ENCODE assay signal across 8 cellular contexts in the genomic region with DNA sequence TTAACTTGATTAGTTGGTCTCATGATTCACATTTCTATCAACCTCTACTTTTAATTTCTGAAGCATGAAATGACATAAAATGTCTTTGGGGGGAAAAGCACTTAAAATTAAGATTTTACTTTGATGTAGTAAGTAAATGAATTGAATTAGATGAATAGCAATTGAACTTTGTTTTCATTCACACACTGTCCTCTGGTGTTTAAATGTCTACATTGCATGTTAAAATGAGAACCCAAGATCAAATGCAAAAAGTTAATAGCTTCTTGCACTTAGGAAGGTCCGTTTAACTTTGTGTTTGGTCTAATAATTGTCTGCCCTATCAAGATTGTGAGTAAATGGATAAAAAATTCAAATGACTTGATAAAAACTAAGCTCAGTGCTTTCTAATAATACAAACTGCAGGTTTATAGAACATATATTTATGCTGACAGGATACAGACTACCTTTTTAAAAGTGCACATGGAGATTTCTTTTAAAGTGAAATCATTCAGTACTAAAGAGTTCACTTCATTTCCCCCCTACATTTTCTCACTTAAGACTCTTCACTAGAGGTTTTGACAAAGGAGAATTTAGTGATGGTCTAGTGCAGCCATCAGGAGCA.
DNase-seq lines count a peak whose midpoint lies in the region; ATAC-seq, FAIRE-seq and TF ChIP-seq lines count a peak whose summit lies in the region.

No MANE protein-coding gene starts in this region.

- H3K9me2 ChIP-seq in SU-DHL-6 (replicated peaks; ENCODE audit: insufficient read depth, low read length), result no peaks in the 10 kb centered on the region

- no peaks in the 10 kb centered on the region for H3K27me3 ChIP-seq in BJ (ENCODE audit: control insufficient read depth, insufficient read depth, low read length)
- H3K27me3 ChIP-seq in SU-DHL-6 (ENCODE audit: low read length), result no peaks in the 10 kb centered on the region
- no peaks in the 10 kb centered on the region for H3K27me3 ChIP-seq in uterus

- no peaks in the 10 kb centered on the region for H3K9me3 Mint-ChIP-seq in activated CD4-positive, alpha-beta T cell treated with anti-CD3 and anti-CD28 coated beads, Interleukin-2, amount 10 ng/mL, durations not matched to agents 24 days and 14 days

- peak; percentile 88 for FAIRE-seq in H54 (lab: Jason Lieb, UNC)

- TF ChIP-seq POLR2A in H54 (IDR thresholded peaks at IDR 0.05; ENCODE audit: low read depth, low read length), result no peak
- TF ChIP-seq POLR2A in uterus (IDR thresholded peaks at IDR 0.05), result no peak

- DNase-seq in BJ (ENCODE audit: low read depth) (peak; percentile 16), H54 (ENCODE audit: insufficient read length, low spot score) (peak; percentile 13), iPS-NIHi11 (ENCODE audit: low spot score) (peak; percentile 38), uterus (no peak)
- DNase-seq in activated CD4-positive, alpha-beta T cell treated with anti-CD3 and anti-CD28 coated beads, Interleukin-2, amount 10 ng/mL, durations not matched to agents 24 days and 14 days, result no peak

- H3K36me3 Mint-ChIP-seq in activated CD4-positive, alpha-beta T cell treated with anti-CD3 and anti-CD28 coated beads, Interleukin-2, amount 10 ng/mL, durations not matched to agents 24 days and 14 days (ENCODE audit: low read depth), result no peaks in the 10 kb centered on the region

- no peaks in the 10 kb centered on the region for H3K4me1 ChIP-seq in uterus

- no peak overlapping the region for H3K9ac ChIP-seq in SU-DHL-6 (ENCODE audit: low read length)

- H4K20me1 ChIP-seq in SU-DHL-6 (ENCODE audit: low read depth, low read length), result no peaks in the 10 kb centered on the region

- H3K4me2 ChIP-seq in SU-DHL-6 (ENCODE audit: low read depth, low read length, poor library complexity, severe bottlenecking), result no peak overlapping the region

- POLR2A ChIA-PET in BJ (lab: Charles Lee), result no interaction called here

- peaks cover 16% of the 10 kb centered on the region for H3K27me3 Mint-ChIP-seq in activated CD4-positive, alpha-beta T cell treated with anti-CD3 and anti-CD28 coated beads, Interleukin-2, amount 10 ng/mL, durations not matched to agents 24 days and 14 days

- no peak overlapping the region for H3K4me3 ChIP-seq in BJ (ENCODE audit: low read depth, low read length)
- no peak overlapping the region for H3K4me3 ChIP-seq in SU-DHL-6 (ENCODE audit: insufficient read depth, low read length, poor library complexity, severe bottlenecking)
- no peak overlapping the region for H3K4me3 ChIP-seq in uterus

- CTCF ChIA-PET in BJ (lab: Yijun Ruan, JAX), result interaction anchor here (0.7 to 5.0 kb wide), 16 partner anchors 8 to 538 kb away, joined by 3 to 59 read pairs (median 4); no protein-coding TSS in a partner anchor

- no peaks in the 10 kb centered on the region for H3K9me3 ChIP-seq in SU-DHL-6 (ENCODE audit: insufficient read depth, low read length)
- H3K9me3 ChIP-seq in uterus, result no peaks in the 10 kb centered on the region

- TF ChIP-seq CTCF in BJ (IDR thresholded peaks at IDR 0.05; ENCODE audit: insufficient read depth, low read depth, low read length) (peak; percentile 72), SU-DHL-6 (IDR thresholded peaks at IDR 0.05; ENCODE audit: insufficient read depth, low read length, poor library complexity, severe bottlenecking) (peak; percentile 7), uterus (IDR thresholded peaks at IDR 0.05) (peak; percentile 65 to 80 (median 76))

- no peaks in the 10 kb centered on the region for H3K79me2 ChIP-seq in SU-DHL-6 (ENCODE audit: insufficient read depth, low read length)

- H3K4me1 Mint-ChIP-seq in activated CD4-positive, alpha-beta T cell treated with anti-CD3 and anti-CD28 coated beads, Interleukin-2, amount 10 ng/mL, durations not matched to agents 24 days and 14 days, result no peaks in the 10 kb centered on the region

- no peak overlapping the region for H3K27ac Mint-ChIP-seq in activated CD4-positive, alpha-beta T cell treated with anti-CD3 and anti-CD28 coated beads, Interleukin-2, amount 10 ng/mL, durations not matched to agents 24 days and 14 days

- no peak overlapping the region for H3K4me3 Mint-ChIP-seq in activated CD4-positive, alpha-beta T cell treated with anti-CD3 and anti-CD28 coated beads, Interleukin-2, amount 10 ng/mL, durations not matched to agents 24 days and 14 days

- intact Hi-C loops in uterus (cut with DNase I; ENCODE audit: low total_unique reads), result no loop called here
- intact Hi-C loops in activated CD4-positive, alpha-beta T cell treated with anti-CD3 and anti-CD28 coated beads, Interleukin-2, amount 10 ng/mL, durations not matched to agents 24 days and 14 days (cut with micrococcal nuclease), result loop anchor here (1.0 to 5.0 kb wide), 3 partner anchors 289 to 469 kb away; no protein-coding TSS in a partner anchor

- no peaks in the 10 kb centered on the region for H3F3A ChIP-seq in SU-DHL-6 (ENCODE audit: insufficient read depth)

- no peaks in the 10 kb centered on the region for H3K36me3 ChIP-seq in BJ (ENCODE audit: control insufficient read depth, insufficient read depth, low read length)
- no peaks in the 10 kb centered on the region for H3K36me3 ChIP-seq in SU-DHL-6 (ENCODE audit: low read length)
- H3K36me3 ChIP-seq in uterus, result no peaks in the 10 kb centered on the region

- H2AFZ ChIP-seq in SU-DHL-6 (ENCODE audit: low read depth, low read length, severe bottlenecking), result no peak overlapping the region

- ATAC-seq in GM19328 (IDR thresholded peaks at IDR 0.05; ENCODE audit: unreplicated experiment) (no peak), GM21528 (IDR thresholded peaks at IDR 0.05; ENCODE audit: low FRiP score, unreplicated experiment) (no peak)

- H3K27ac ChIP-seq in SU-DHL-6 (ENCODE audit: low read depth, low read length), result no peak overlapping the region
- no peak overlapping the region for H3K27ac ChIP-seq in uterus

Comparison
In these comparisons a context has a peak if more than half of its experiments do, and no peak if none do; other contexts are left out.
1. DNase-seq: peak in BJ (single experiment), H54 (single experiment) and iPS-NIHi11 (single experiment); none in uterus (0 of 2) and activated CD4-positive, alpha-beta T cell treated with anti-CD3 and anti-CD28 coated beads, Interleukin-2, amount 10 ng/mL, durations not matched to agents 24 days and 14 days (single experiment).
2. CTCF ChIP-seq: peak in every context shown above with its lines; median percentile 76 in uterus; 72 in BJ; 7 in SU-DHL-6.